ENCODE assay signal across 9 cellular contexts in genomic region chr1:242525360-242525722, GRCh38. TPM values are rescaled to one million over a fixed set of nuclear protein-coding genes. Genes with fewer than 3 reads are reported as not detected.
DNase-seq lines count a peak whose midpoint lies in the region; ATAC-seq, FAIRE-seq and TF ChIP-seq lines count a peak whose summit lies in the region.
"Had no signal": no experiment of that assay in that cellular context is flagged by ENCODE, and none has a peak within 500 bp of the region (broad histone marks: within the 10 kb centered on the region; RNA-seq: fewer than 3 reads in every experiment).

No MANE protein-coding gene starts in this region.

- H3K36me3 ChIP-seq in GM23338 (ENCODE audit: insufficient read depth): no peaks in the 10 kb centered on the region
- H3K36me3 ChIP-seq in ascending aorta: no peaks in the 10 kb centered on the region
- no peaks in the 10 kb centered on the region for H3K36me3 ChIP-seq in brain microvascular endothelial cell (replicated peaks)

- H3K4me1 Mint-ChIP-seq in GM23338 (peaks cover 12% of the 10 kb centered on the region), naive B cell (peaks cover 20 to 28% (median 26%) of the 10 kb centered on the region in 3 donors)

- H3K27ac ChIP-seq in A549: peak overlapping the region; percentile 75 to 90
- no peak overlapping the region for H3K27ac ChIP-seq in GM23338 (ENCODE audit: low read depth)
- peak overlapping the region; percentile 50 to 56 for H3K27ac ChIP-seq in ascending aorta
- H3K27ac ChIP-seq in brain microvascular endothelial cell: no peak overlapping the region

- DNase-seq in A549 (ENCODE audit: low read depth in 1 of 2, low spot score in 1 of 2) (no peak), GM23338 (ENCODE audit: low spot score) (peak; percentile 12), ascending aorta (ENCODE audit: low spot score in 2 of 2) (no peak), naive B cell (no peak), DMS153 treated with DMSO at 0.1 percent for 48 hours (lab: John Stamatoyannopoulos, UW; ENCODE audit: unreplicated experiment) (no peak), brain microvascular endothelial cell (no peak), dedifferentiated amniotic fluid mesenchymal stem cell (ENCODE audit: extremely low spot score) (no peak), NCI-H446 treated with DMSO at 0.1 percent for 48 hours (lab: John Stamatoyannopoulos, UW) (no peak)
- DNase-seq: GDM1 had no signal

- peak overlapping the region; percentile 57 for H3K4me3 ChIP-seq in A549
- H3K4me3 ChIP-seq in GM23338: peak overlapping the region; percentile 84
- peak overlapping the region; percentile 56 to 84 for H3K4me3 ChIP-seq in ascending aorta
- no peak overlapping the region for H3K4me3 ChIP-seq in brain microvascular endothelial cell (ENCODE audit: low read depth, low read length)

- H3K27me3 ChIP-seq in GM23338 (ENCODE audit: insufficient read depth) (peaks cover 40% of the 10 kb centered on the region), ascending aorta (no peaks in the 10 kb centered on the region), brain microvascular endothelial cell (replicated peaks) (peaks cover 31% of the 10 kb centered on the region)

- POLR2A ChIA-PET in A549 (lab: Yijun Ruan, JAX): no interaction called here

- peak overlapping the region; percentile 87 for H3K4me3 Mint-ChIP-seq in GM23338
- H3K4me3 Mint-ChIP-seq in naive B cell: peak overlapping the region; percentile 69 to 94 (median 85)

- H3K9me2 ChIP-seq in GM23338 (ENCODE audit: insufficient read depth): no peaks in the 10 kb centered on the region

- intact Hi-C loops in ascending aorta (cut with DNase I): loop anchor here (2.0 kb wide), 2 partner anchors 29 to 59 kb away; no protein-coding TSS in a partner anchor

- H3K9me3 ChIP-seq in A549: no peaks in the 10 kb centered on the region
- H3K9me3 ChIP-seq in ascending aorta: no peaks in the 10 kb centered on the region

- FAIRE-seq in A549 (lab: Jason Lieb, UNC): no peak

- H3K9me3 Mint-ChIP-seq in GM23338: no peaks in the 10 kb centered on the region
- H3K9me3 Mint-ChIP-seq in naive B cell: peaks cover 0 to 4% (median 0%) of the 10 kb centered on the region in 7 donors

- TF ChIP-seq CTCF in A549 (IDR thresholded peaks at IDR 0.05) (no peak), GM23338 (conservative IDR thresholded peaks at IDR 0.05; ENCODE audit: low read depth in 2 of 2) (no peak), ascending aorta (IDR thresholded peaks at IDR 0.05) (no peak), brain microvascular endothelial cell (IDR thresholded peaks at IDR 0.05; ENCODE audit: low read depth, low read length, missing control alignments) (no peak)

- TF ChIP-seq EP300 in A549 (IDR thresholded peaks at IDR 0.05): no peak

- peaks cover 39% of the 10 kb centered on the region for H3K27me3 Mint-ChIP-seq in GM23338 (ENCODE audit: insufficient read depth, low read depth, poor library complexity)
- H3K27me3 Mint-ChIP-seq in naive B cell: peaks cover 28 to 51% (median 48%) of the 10 kb centered on the region in 3 donors

- peaks cover 32% of the 10 kb centered on the region for H3K79me2 ChIP-seq in GM23338 (replicated peaks; ENCODE audit: insufficient read depth)

- no peaks in the 10 kb centered on the region for H4K20me1 ChIP-seq in GM23338 (replicated peaks; ENCODE audit: insufficient read depth)

- H3K27ac Mint-ChIP-seq in GM23338: no peak overlapping the region
- H3K27ac Mint-ChIP-seq in naive B cell: peak overlapping the region in 1 of 6 donors; percentile 79

- H3K4me2 ChIP-seq in A549 (peak overlapping the region; percentile 93), GM23338 (peak overlapping the region; percentile 97)

- no peak for TF ChIP-seq RAD21 in A549 (conservative IDR thresholded peaks at IDR 0.05 in 1 of 2, IDR thresholded peaks at IDR 0.05 in 1 of 2)

- no peak for TF ChIP-seq POLR2A in A549 (IDR thresholded peaks at IDR 0.05; ENCODE audit: low read length)

- in situ Hi-C loops in brain microvascular endothelial cell (cut with HindIII; ENCODE audit: low pct_ligation_motif_present, low sequenced_read_pairs): no loop called here

- CTCF ChIA-PET in A549 (lab: Yijun Ruan, JAX): interaction anchor here (1.0 kb wide), 1 partner anchor 506 kb away, joined by 3 read pairs; no protein-coding TSS in a partner anchor

- H3K36me3 Mint-ChIP-seq in GM23338 (ENCODE audit: low read depth): no peaks in the 10 kb centered on the region
- no peaks in the 10 kb centered on the region for H3K36me3 Mint-ChIP-seq in naive B cell

- H3K4me1 ChIP-seq in A549 (0 out of 3 replicates have a peak, but pooled peaks cover 10% of the 10 kb centered on the region), GM23338 (ENCODE audit: insufficient read depth) (peaks cover 19% of the 10 kb centered on the region), ascending aorta (peaks cover 0 to 3% of the 10 kb centered on the region in 2 donors)

- H2AFZ ChIP-seq in GM23338: peak overlapping the region; percentile 93

- ATAC-seq in A549 (0 out of 6 replicates have a peak, but pooled peaks of 1 of the 2 experiments have one; percentile 36), GM23338 (no peak), naive B cell (ENCODE audit: low read depth in 2 of 2) (no peak)

- 61% methylated on average over 10 of the region's 10 CpGs for WGBS in A549 (ENCODE audit: missing lambda C conversion rate)

- no peaks in the 10 kb centered on the region for H3F3A ChIP-seq in GM23338 (replicated peaks; ENCODE audit: low read depth)

TF ChIP-seq in A549, 52 proteins besides CTCF, POLR2A, EP300 and RAD21 (continues in another document):
- no peak for TF ChIP-seq BCL3 (IDR thresholded peaks at IDR 0.05)
- no peak for TF ChIP-seq KDM5A (IDR thresholded peaks at IDR 0.05)
- no peak for TF ChIP-seq CEBPB (IDR thresholded peaks at IDR 0.05)
- TF ChIP-seq FOSL2 (IDR thresholded peaks at IDR 0.05): no peak
- no peak for TF ChIP-seq FOSL2 (CRISPR knock-in tag; IDR thresholded peaks at IDR 0.05)
- no peak for TF ChIP-seq PBX3 (IDR thresholded peaks at IDR 0.05)
- no peak for TF ChIP-seq RFX5 (IDR thresholded peaks at IDR 0.05)

TF ChIP-seq in GM23338, 12 proteins besides CTCF, POLR2A, EP300 and RAD21:
- TF ChIP-seq STAT1 (IDR thresholded peaks at IDR 0.05; ENCODE audit: unreplicated experiment): no peak
- TF ChIP-seq NANOG (IDR thresholded peaks at IDR 0.05; ENCODE audit: borderline replicate concordance): no peak
- TF ChIP-seq REST (IDR thresholded peaks at IDR 0.05; ENCODE audit: unreplicated experiment): no peak
- TF ChIP-seq CREB1 (CRISPR knock-in tag; IDR thresholded peaks at IDR 0.05; ENCODE audit: low read depth): no peak
- TF ChIP-seq ZNF331 (CRISPR knock-in tag; IDR thresholded peaks at IDR 0.05; ENCODE audit: low read depth): no peak
- TF ChIP-seq EZH2 (IDR thresholded peaks at IDR 0.05; ENCODE audit: low read depth, unreplicated experiment): peak; percentile 36

RNA-seq across cellular contexts. Expression of gene PLD5, which starts 0.8 kb away (rescaled TPM):
- polyA plus RNA-seq in A549 (2011; rRNA removed) (1.7 and 2.4 TPM in 2 replicates), A549 (2017; fragmentation: RNase III; extraction: RNeasy Plus Mini Kit Qiagen cat#74134 plus additional on column Dnase treatment) (1.5 to 1.6 TPM (median 1.5 TPM) in 3 replicates), GM23338 (2016; fragmentation: Nextera tagmentation; extraction: Ambion mirVana) (4.1 and 5.5 TPM in 2 replicates), naive B cell (ENCODE audit: low read depth in 6 of 6) (1 to 10 TPM in 1 of 6 donors, under 1 TPM in 5; 0.08 to 1.1 (median 0.33) TPM)
- polyA plus RNA-seq in A549 (2012; cell fraction: cytosol; rRNA removed): 0.32 and 0.36 TPM in 2 replicates
- polyA plus RNA-seq in A549 (2012; cell fraction: nucleus; rRNA removed): 0.33 and 0.58 TPM in 2 replicates
- 1.4 and 2.1 TPM in 2 replicates for polyA minus RNA-seq in A549 (2011; rRNA and poly(A)+ RNA removed)
- 4.2 and 5.8 TPM in 2 replicates for total RNA-seq in GM23338 (2014; rRNA removed; shearing (Covaris generic))
- total RNA-seq in ascending aorta: 6.6 TPM

Comparison
In these comparisons a context has a peak if more than half of its experiments do, and no peak if none do; other contexts are left out.
1. H3K27ac ChIP-seq: peak in A549 (2 of 2) and ascending aorta (2 of 2); none in GM23338 (single experiment) and brain microvascular endothelial cell (single experiment).